ENCODE assay signal across 2 cellular contexts in genomic region chr14:58401587-58401986, GRCh38.
TF ChIP-seq lines count a peak whose summit lies in the region.

No MANE protein-coding gene starts in this region.

TF ChIP-seq in SK-N-SH treated with all-trans-retinoic acid at 6 μM for 48 hours, 23 proteins besides CTCF, POLR2A, EP300 and RAD21 (continued from another document):
- TF ChIP-seq TCF4 (CRISPR knock-in tag; IDR thresholded peaks at IDR 0.05; ENCODE audit: borderline replicate concordance) (no peak), POU6F1 (CRISPR knock-in tag; IDR thresholded peaks at IDR 0.05; ENCODE audit: borderline replicate concordance, low read depth) (no peak), ZNF70 (CRISPR knock-in tag; IDR thresholded peaks at IDR 0.05) (no peak), SNAI2 (CRISPR knock-in tag; IDR thresholded peaks at IDR 0.05) (no peak), CREB5 (CRISPR knock-in tag; IDR thresholded peaks at IDR 0.05; ENCODE audit: low read depth) (no peak), TSHZ2 (CRISPR knock-in tag; IDR thresholded peaks at IDR 0.05) (no peak), ZFP3 (CRISPR knock-in tag; IDR thresholded peaks at IDR 0.05) (no peak), PPARA (CRISPR knock-in tag; IDR thresholded peaks at IDR 0.05; ENCODE audit: borderline replicate concordance) (no peak), BACH2 (CRISPR knock-in tag; IDR thresholded peaks at IDR 0.05; ENCODE audit: borderline replicate concordance) (no peak), OSR1 (CRISPR knock-in tag; IDR thresholded peaks at IDR 0.05) (no peak), GLIS3 (CRISPR knock-in tag; IDR thresholded peaks at IDR 0.05) (no peak), TOX (CRISPR knock-in tag; IDR thresholded peaks at IDR 0.05; ENCODE audit: borderline replicate concordance) (no peak), PATZ1 (CRISPR knock-in tag; IDR thresholded peaks at IDR 0.05; ENCODE audit: borderline replicate concordance) (no peak), CSDC2 (CRISPR knock-in tag; IDR thresholded peaks at IDR 0.05) (no peak)

TF ChIP-seq in SK-N-SH, 30 proteins besides CTCF, POLR2A, EP300 and RAD21 (continued from another document):
- no peak for TF ChIP-seq IRF3 (IDR thresholded peaks at IDR 0.05; ENCODE audit: low read depth, low read length)
- TF ChIP-seq REST (IDR thresholded peaks at IDR 0.05; ENCODE audit: low read depth, low read length): no peak
- no peak for TF ChIP-seq ZBTB33 (IDR thresholded peaks at IDR 0.05; ENCODE audit: borderline replicate concordance, low read depth)
- TF ChIP-seq RFX5 (IDR thresholded peaks at IDR 0.05; ENCODE audit: low read length): no peak
- TF ChIP-seq TCF12 (IDR thresholded peaks at IDR 0.05): no peak
- TF ChIP-seq NFIC (IDR thresholded peaks at IDR 0.05; ENCODE audit: borderline replicate concordance): no peak
- no peak for TF ChIP-seq NRF1 (IDR thresholded peaks at IDR 0.05; ENCODE audit: low read depth, low read length)
- no peak for TF ChIP-seq ELF1 (IDR thresholded peaks at IDR 0.05)
- no peak for TF ChIP-seq PBX3 (IDR thresholded peaks at IDR 0.05)
- no peak for TF ChIP-seq SIN3A (IDR thresholded peaks at IDR 0.05; ENCODE audit: borderline replicate concordance, low read depth, low read length)
